In genomic region chr15:88256261-88257230, GRCh38 we compare ENCODE assay signal across 8 cellular contexts. TPM values are rescaled to one million over a fixed set of nuclear protein-coding genes. Genes with fewer than 3 reads are reported as not detected.
A peak's percentile ranks its signal among the peaks of the same experiment; 100 is the strongest.
DNase-seq lines count a peak whose midpoint lies in the region; ATAC-seq and TF ChIP-seq lines count a peak whose summit lies in the region.

Gene NTRK3 (minus strand): TSS chr15:88256739. CDS start chr15:88256153, 586 bp downstream.

- no peak within 1 kb of the TSS for H3K27ac ChIP-seq in VCaP
- H3K27ac ChIP-seq in heart right ventricle, result peak within 1 kb of the TSS in 1 of 10 donors; percentile 14
- H3K27ac ChIP-seq in psoas muscle, result peak within 1 kb of the TSS; percentile 30

- H3K36me3 ChIP-seq in heart right ventricle (no peaks in the 10 kb centered on the region), psoas muscle (ENCODE audit: insufficient read depth in 1 of 2, low read depth in 1 of 2) (no peaks in the 10 kb centered on the region)

- H3K4me3 ChIP-seq in heart right ventricle (peak within 1 kb of the TSS; percentile 41 to 58 (median 50)), psoas muscle (peak within 1 kb of the TSS; percentile 63)

- WGBS in heart right ventricle, 2 donors, result 1% methylated on average over 78 to 95 of the region's 95 CpGs
- WGBS in psoas muscle, 3 donors, result 0% methylated on average over 54 to 89 of the region's 95 CpGs

- TF ChIP-seq CTCF in VCaP (conservative IDR thresholded peaks at IDR 0.05), result peak; percentile 26; the same call in 1 of the 2 replicates
- TF ChIP-seq CTCF in heart right ventricle (IDR thresholded peaks at IDR 0.05), result no peak
- TF ChIP-seq CTCF in psoas muscle (IDR thresholded peaks at IDR 0.05), result no peak

- H3K36me3 Mint-ChIP-seq in activated CD4-positive, alpha-beta T cell treated with anti-CD3 and anti-CD28 coated beads, Interleukin-2, amount 10 ng/mL, durations not matched to agents 24 days and 14 days (ENCODE audit: low read depth), result no peaks in the 10 kb centered on the region

- peak within 1 kb of the TSS; percentile 83 for H3K4me3 Mint-ChIP-seq in activated CD4-positive, alpha-beta T cell treated with anti-CD3 and anti-CD28 coated beads, Interleukin-2, amount 10 ng/mL, durations not matched to agents 24 days and 14 days

- no peaks in the 10 kb centered on the region for H3K9me3 Mint-ChIP-seq in activated CD4-positive, alpha-beta T cell treated with anti-CD3 and anti-CD28 coated beads, Interleukin-2, amount 10 ng/mL, durations not matched to agents 24 days and 14 days

- peaks cover 0 to 29% (median 14%) of the 10 kb centered on the region in 9 donors for H3K4me1 ChIP-seq in heart right ventricle
- peaks cover 9% of the 10 kb centered on the region for H3K4me1 ChIP-seq in psoas muscle

- ATAC-seq in heart right ventricle (peak in 4 of 8 donors; percentile 8 to 43 (median 28)), psoas muscle (peak in 2 of 4 donors; percentile 64 to 67), HG02763 (IDR thresholded peaks at IDR 0.05; ENCODE audit: unreplicated experiment) (no peak)

- peak within 1 kb of the TSS; percentile 60 for H3K27ac Mint-ChIP-seq in activated CD4-positive, alpha-beta T cell treated with anti-CD3 and anti-CD28 coated beads, Interleukin-2, amount 10 ng/mL, durations not matched to agents 24 days and 14 days

- peaks cover 11% of the 10 kb centered on the region for H3K4me1 Mint-ChIP-seq in activated CD4-positive, alpha-beta T cell treated with anti-CD3 and anti-CD28 coated beads, Interleukin-2, amount 10 ng/mL, durations not matched to agents 24 days and 14 days

- H3K9me3 ChIP-seq in heart right ventricle, result no peaks in the 10 kb centered on the region
- no peaks in the 10 kb centered on the region for H3K9me3 ChIP-seq in psoas muscle

- H3K27me3 ChIP-seq in heart right ventricle (peaks cover 4 to 79% (median 65%) of the 10 kb centered on the region in 7 donors), psoas muscle (ENCODE audit: insufficient read depth in 3 of 3, low read length in 2 of 3) (peaks cover 0 to 63% (median 28%) of the 10 kb centered on the region in 3 donors)

- peak; percentile 59 for DNase-seq in activated CD4-positive, alpha-beta T cell treated with anti-CD3 and anti-CD28 coated beads, Interleukin-2, amount 10 ng/mL, durations not matched to agents 24 days and 14 days
- DNase-seq in activated CD4-positive, alpha-beta T cell treated with anti-CD3 and anti-CD28 coated beads for 4 hours, result no peak
- no peak for DNase-seq in heart right ventricle
- DNase-seq in psoas muscle, result no peak
- DNase-seq in NCI-H146 (lab: John Stamatoyannopoulos, UW), result no peak
- no peak for DNase-seq in COR-L47 (lab: John Stamatoyannopoulos, UW)

- peaks cover 64% of the 10 kb centered on the region for H3K27me3 Mint-ChIP-seq in activated CD4-positive, alpha-beta T cell treated with anti-CD3 and anti-CD28 coated beads, Interleukin-2, amount 10 ng/mL, durations not matched to agents 24 days and 14 days

- intact Hi-C loops in activated CD4-positive, alpha-beta T cell treated with anti-CD3 and anti-CD28 coated beads, Interleukin-2, amount 10 ng/mL, durations not matched to agents 24 days and 14 days (cut with micrococcal nuclease), result no loop called here
- intact Hi-C loops in heart right ventricle (cut with DNase I), result loop anchor here in 1 of 10 donors (5.0 kb wide), 1 partner anchor 196 kb away; no protein-coding TSS in a partner anchor
- intact Hi-C loops in psoas muscle (cut with DNase I), result no loop called here

RNA-seq across cellular contexts. Expression of gene NTRK3, which starts in this region (rescaled TPM):
- 0.37 and 1.6 TPM in 2 replicates for total RNA-seq in activated CD4-positive, alpha-beta T cell treated with anti-CD3 and anti-CD28 coated beads, Interleukin-2, amount 10 ng/mL, durations not matched to agents 24 days and 14 days
- 1 to 10 TPM in 9 of 10 donors, under 1 TPM in 1; 0.45 to 4.6 (median 2.3) TPM for total RNA-seq in heart right ventricle
- 1 to 10 TPM; 1.2 to 5.6 TPM for polyA plus RNA-seq in heart right ventricle
- 1 to 10 TPM in 1 of 4 donors, under 1 TPM in 3; 0.17 to 1.7 (median 0.57) TPM for total RNA-seq in psoas muscle
- polyA plus RNA-seq in psoas muscle, result under 1 TPM; 0.31 to 0.61 (median 0.57) TPM
